Comparison of ENCODE assay signal across 10 cellular contexts in genomic region chr15:33242165-33242564, GRCh38.
DNase-seq lines count a peak whose midpoint lies in the region; ATAC-seq and TF ChIP-seq lines count a peak whose summit lies in the region.
"Had no signal": no experiment of that assay in that cellular context is flagged by ENCODE, and none has a peak within 500 bp of the region (broad histone marks: within the 10 kb centered on the region; RNA-seq: fewer than 3 reads in every experiment).

No MANE protein-coding gene starts in this region.

- H3K27me3 ChIP-seq in iPS-18a (ENCODE audit: control insufficient read depth, insufficient read depth, low read length): no peaks in the 10 kb centered on the region
- H3K27me3 ChIP-seq: SJCRH30, vagina had no signal

- H3K4me3 ChIP-seq in iPS-18a (ENCODE audit: low read length): no peak overlapping the region
- H3K4me3 ChIP-seq: SJCRH30, vagina had no signal

- ATAC-seq in SK-N-SH treated with all-trans-retinoic acid at 6 μM for 48 hours (peak; percentile 81), HG03135 (IDR thresholded peaks at IDR 0.05; ENCODE audit: unreplicated experiment) (no peak)

- H3K27ac ChIP-seq in iPS-18a (ENCODE audit: low read length): peak overlapping the region; percentile 58
- H3K27ac ChIP-seq: SJCRH30, vagina had no signal

- H3K9ac ChIP-seq in iPS-18a (ENCODE audit: low read length): peak overlapping the region; percentile 24

- H3K36me3 ChIP-seq in iPS-18a (ENCODE audit: control insufficient read depth, low read depth, low read length): no peaks in the 10 kb centered on the region
- H3K36me3 ChIP-seq: SJCRH30, vagina had no signal

- peak; percentile 37 for DNase-seq in stimulated activated CD4-positive, alpha-beta T cell treated with anti-CD3 and anti-CD28 coated beads, Interleukin-15, amount 100 ng/mL, for 24 hours
- no peak for DNase-seq in stimulated activated CD4-positive, alpha-beta T cell treated with anti-CD3 and anti-CD28 coated beads, Interleukin-4, amount 100 ng/mL, for 4 hours
- no peak for DNase-seq in NCI-H510A treated with DMSO at 0.1 percent for 48 hours (lab: John Stamatoyannopoulos, UW)
- DNase-seq in NCI-H2107 treated with DMSO at 0.1 percent for 48 hours (lab: John Stamatoyannopoulos, UW; ENCODE audit: unreplicated experiment): no peak
- no peak for DNase-seq in activated CD8-positive, alpha-beta memory T cell treated with anti-CD3 and anti-CD28 coated beads, Interleukin-2, amount 50 U/mL, for 4 hours

- H3K9me3 ChIP-seq in iPS-18a (ENCODE audit: control insufficient read depth, low read depth, low read length): no peaks in the 10 kb centered on the region
- H3K9me3 ChIP-seq: SJCRH30, vagina had no signal

- peaks cover 4% of the 10 kb centered on the region for H3K4me1 ChIP-seq in iPS-18a (ENCODE audit: control insufficient read depth, low read depth, low read length)
- H3K4me1 ChIP-seq: vagina had no signal

TF ChIP-seq in SK-N-SH treated with all-trans-retinoic acid at 6 μM for 48 hours, 23 proteins besides CTCF, POLR2A, EP300 and RAD21:
- TF ChIP-seq CSDC2 (CRISPR knock-in tag; IDR thresholded peaks at IDR 0.05): no peak
- TF ChIP-seq, protein P1, sequence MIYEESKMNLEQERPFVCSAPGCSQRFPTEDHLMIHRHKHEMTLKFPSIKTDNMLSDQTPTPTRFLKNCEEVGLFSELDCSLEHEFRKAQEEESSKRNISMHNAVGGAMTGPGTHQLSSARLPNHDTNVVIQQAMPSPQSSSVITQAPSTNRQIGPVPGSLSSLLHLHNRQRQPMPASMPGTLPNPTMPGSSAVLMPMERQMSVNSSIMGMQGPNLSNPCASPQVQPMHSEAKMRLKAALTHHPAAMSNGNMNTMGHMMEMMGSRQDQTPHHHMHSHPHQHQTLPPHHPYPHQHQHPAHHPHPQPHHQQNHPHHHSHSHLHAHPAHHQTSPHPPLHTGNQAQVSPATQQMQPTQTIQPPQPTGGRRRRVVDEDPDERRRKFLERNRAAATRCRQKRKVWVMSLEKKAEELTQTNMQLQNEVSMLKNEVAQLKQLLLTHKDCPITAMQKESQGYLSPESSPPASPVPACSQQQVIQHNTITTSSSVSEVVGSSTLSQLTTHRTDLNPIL (CRISPR knock-in tag; IDR thresholded peaks at IDR 0.05; ENCODE audit: low read depth): peak; percentile 57; the same call in 1 of the 2 replicates
- peak; percentile 65 for TF ChIP-seq ISL1 (CRISPR knock-in tag; IDR thresholded peaks at IDR 0.05)
TF ChIP-seq in SK-N-SH treated with all-trans-retinoic acid at 6 μM for 48 hours: peak in this region for 2.
